In genomic region chr16:72013888-72014538, GRCh38 we compare ENCODE assay signal across 1 cellular context.
TF ChIP-seq lines count a peak whose summit lies in the region.

No MANE protein-coding gene starts in this region.

TF ChIP-seq in IMR-90, 13 proteins besides CTCF, POLR2A, EP300 and RAD21 (continued from another document):
- TF ChIP-seq NFE2L2 (IDR thresholded peaks at IDR 0.05; ENCODE audit: low read depth, low read length) = no peak
- TF ChIP-seq CEBPB (IDR thresholded peaks at IDR 0.05; ENCODE audit: low read depth, low read length) = no peak
- no peak for TF ChIP-seq BHLHE40 (IDR thresholded peaks at IDR 0.05; ENCODE audit: low read depth, low read length)
- TF ChIP-seq MAZ (IDR thresholded peaks at IDR 0.05; ENCODE audit: borderline replicate concordance, low read depth, low read length) = no peak
- TF ChIP-seq ELK1 (IDR thresholded peaks at IDR 0.05; ENCODE audit: borderline replicate concordance, low read depth, low read length) = no peak
- TF ChIP-seq RCOR1 (IDR thresholded peaks at IDR 0.05; ENCODE audit: insufficient replicate concordance, low read length) = no peak
TF ChIP-seq in IMR-90: peak in this region for 0.
